ENCODE assay signal across 37 cellular contexts in the genomic region with DNA sequence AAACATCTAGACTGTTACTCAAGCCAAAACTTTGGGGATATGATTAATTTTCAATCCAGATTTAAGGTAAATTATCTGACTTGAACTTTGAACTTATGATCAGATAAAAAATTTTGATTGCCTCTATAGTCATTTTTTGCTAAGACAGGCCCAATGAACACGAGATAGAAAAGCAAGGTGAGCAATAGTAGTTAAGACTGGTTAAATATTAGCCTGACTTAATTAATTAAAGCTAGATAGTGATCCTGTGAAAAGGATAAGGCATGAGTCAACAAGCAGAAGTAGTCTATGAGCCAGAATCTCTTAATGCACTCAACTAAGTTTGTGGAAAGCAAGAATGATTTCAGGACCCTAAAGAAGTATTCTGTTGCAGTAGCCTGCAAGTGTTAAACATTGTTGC.
"Had no signal": no experiment of that assay in that cellular context is flagged by ENCODE, and none has a peak within 500 bp of the region (broad histone marks: within the 10 kb centered on the region; RNA-seq: fewer than 3 reads in every experiment).

No MANE protein-coding gene starts in this region.

- H3K9me3 Mint-ChIP-seq: activated B cell treated with CpG ODN at 0.5 μM for 24 hours; activated CD4-positive, alpha-beta memory T cell treated with anti-CD3 and anti-CD28 coated beads, Interleukin-2, amount 10 ng/mL, durations not matched to agents 7 days and 5 days; activated CD4-positive, alpha-beta T cell treated with anti-CD3 and anti-CD28 coated beads, Interleukin-2, amount 10 ng/mL, durations not matched to agents 24 days and 14 days; activated naive CD4-positive, alpha-beta T cell treated with anti-CD3 and anti-CD28 coated beads for 36 hours; activated naive CD4-positive, alpha-beta T cell treated with anti-CD3 and anti-CD28 coated beads, Interleukin-2, amount 50 U/mL, for 72 hours; activated naive CD8-positive, alpha-beta T cell treated with anti-CD3 and anti-CD28 coated beads for 36 hours; activated T-cell treated with anti-CD3 and anti-CD28 coated beads, Interleukin-2, amount 50 U/mL, for 24 hours; activated T-helper 2 cell treated with anti-CD3 and anti-CD28 coated beads, Interferon-gamma antibody, Interleukin-2, Interleukin-4, amounts not matched to agents 10 μg/mL and 5 μg/mL and 100 μg/mL, durations not matched to agents 14 hours and 24 hours and 36 hours; brain; central memory CD8-positive, alpha-beta T cell; T-helper 1 cell treated with Interleukin-12 subunit alpha and Interleukin-12 subunit beta and Interleukin-4 antibody, amounts not matched to agents 30 μg/mL and 1 μg/mL, for 36 hours; T-helper 2 cell treated with Interferon-gamma antibody and Interleukin-4, amounts not matched to agents 5 μg/mL and 100 μg/mL, for 36 hours had no signal

- FAIRE-seq: bronchial epithelial cell, TTC549 had no signal

- H3K36me3 ChIP-seq: adrenal gland, cardiac muscle cell had no signal

- H3K27me3 Mint-ChIP-seq: brain had no signal

- H3K27ac Mint-ChIP-seq: activated B cell treated with CpG ODN at 0.5 μM for 24 hours; activated CD4-positive, alpha-beta memory T cell treated with anti-CD3 and anti-CD28 coated beads, Interleukin-2, amount 10 ng/mL, durations not matched to agents 7 days and 5 days; activated CD4-positive, alpha-beta T cell treated with anti-CD3 and anti-CD28 coated beads, Interleukin-2, amount 10 ng/mL, durations not matched to agents 24 days and 14 days; activated CD8-positive, alpha-beta memory T cell treated with anti-CD3 and anti-CD28 coated beads, Interleukin-2, amount 10 ng/mL, durations not matched to agents 7 days and 5 days; activated CD8-positive, alpha-beta T cell treated with anti-CD3 and anti-CD28 coated beads, Interleukin-2, amount 10 ng/mL, durations not matched to agents 7 days and 5 days; activated naive CD4-positive, alpha-beta T cell treated with anti-CD3 and anti-CD28 coated beads for 36 hours; activated naive CD4-positive, alpha-beta T cell treated with anti-CD3 and anti-CD28 coated beads, Interleukin-2, amount 50 U/mL, for 72 hours; activated naive CD8-positive, alpha-beta T cell treated with anti-CD3 and anti-CD28 coated beads for 36 hours; activated T-cell treated with anti-CD3 and anti-CD28 coated beads, Interleukin-2, amount 50 U/mL, for 24 hours; activated T-helper 2 cell treated with anti-CD3 and anti-CD28 coated beads, Interferon-gamma antibody, Interleukin-2, Interleukin-4, amounts not matched to agents 10 μg/mL and 5 μg/mL and 100 μg/mL, durations not matched to agents 14 hours and 24 hours and 36 hours; brain; T-helper 1 cell treated with Interleukin-12 subunit alpha and Interleukin-12 subunit beta and Interleukin-4 antibody, amounts not matched to agents 30 μg/mL and 1 μg/mL, for 36 hours; T-helper 2 cell treated with Interferon-gamma antibody and Interleukin-4, amounts not matched to agents 5 μg/mL and 100 μg/mL, for 36 hours had no signal

- H3K4me1 ChIP-seq: adrenal gland had no signal

- ATAC-seq: activated CD8-positive, alpha-beta memory T cell treated with anti-CD3 and anti-CD28 coated beads, Interleukin-2, amount 10 ng/mL, durations not matched to agents 7 days and 5 days; activated CD8-positive, alpha-beta T cell treated with anti-CD3 and anti-CD28 coated beads, Interleukin-2, amount 10 ng/mL, durations not matched to agents 7 days and 5 days; activated naive CD4-positive, alpha-beta T cell treated with anti-CD3 and anti-CD28 coated beads, Interleukin-2, amount 50 U/mL, for 72 hours had no signal

- H3K4me3 Mint-ChIP-seq: activated B cell treated with CpG ODN at 0.5 μM for 24 hours; activated CD4-positive, alpha-beta memory T cell treated with anti-CD3 and anti-CD28 coated beads, Interleukin-2, amount 10 ng/mL, durations not matched to agents 7 days and 5 days; activated CD4-positive, alpha-beta T cell treated with anti-CD3 and anti-CD28 coated beads, Interleukin-2, amount 10 ng/mL, durations not matched to agents 24 days and 14 days; activated CD8-positive, alpha-beta memory T cell treated with anti-CD3 and anti-CD28 coated beads, Interleukin-2, amount 10 ng/mL, durations not matched to agents 7 days and 5 days; activated CD8-positive, alpha-beta T cell treated with anti-CD3 and anti-CD28 coated beads, Interleukin-2, amount 10 ng/mL, durations not matched to agents 7 days and 5 days; activated naive CD4-positive, alpha-beta T cell treated with anti-CD3 and anti-CD28 coated beads for 36 hours; activated naive CD8-positive, alpha-beta T cell treated with anti-CD3 and anti-CD28 coated beads for 36 hours; activated T-cell treated with anti-CD3 and anti-CD28 coated beads, Interleukin-2, amount 50 U/mL, for 24 hours; brain; central memory CD8-positive, alpha-beta T cell; T-helper 1 cell treated with Interleukin-12 subunit alpha and Interleukin-12 subunit beta and Interleukin-4 antibody, amounts not matched to agents 30 μg/mL and 1 μg/mL, for 36 hours; T-helper 2 cell treated with Interferon-gamma antibody and Interleukin-4, amounts not matched to agents 5 μg/mL and 100 μg/mL, for 36 hours had no signal

- H3K27me3 ChIP-seq: adrenal gland, cardiac muscle cell had no signal

- H3K4me1 Mint-ChIP-seq: activated B cell treated with CpG ODN at 0.5 μM for 24 hours; activated CD4-positive, alpha-beta memory T cell treated with anti-CD3 and anti-CD28 coated beads, Interleukin-2, amount 10 ng/mL, durations not matched to agents 7 days and 5 days; activated CD4-positive, alpha-beta T cell treated with anti-CD3 and anti-CD28 coated beads, Interleukin-2, amount 10 ng/mL, durations not matched to agents 24 days and 14 days; activated CD8-positive, alpha-beta memory T cell treated with anti-CD3 and anti-CD28 coated beads, Interleukin-2, amount 10 ng/mL, durations not matched to agents 7 days and 5 days; activated naive CD8-positive, alpha-beta T cell treated with anti-CD3 and anti-CD28 coated beads for 36 hours; central memory CD8-positive, alpha-beta T cell had no signal

- DNase-seq: activated B cell treated with CpG ODN at 0.5 μM for 24 hours; activated CD4-positive, alpha-beta memory T cell treated with anti-CD3 and anti-CD28 coated beads, Interleukin-2, amount 10 ng/mL, durations not matched to agents 7 days and 5 days; activated CD4-positive, alpha-beta T cell treated with anti-CD3 and anti-CD28 coated beads for 4 hours; activated CD4-positive, alpha-beta T cell treated with anti-CD3 and anti-CD28 coated beads, Interleukin-2, amount 10 ng/mL, durations not matched to agents 24 days and 14 days; activated CD4-positive, alpha-beta T cell treated with anti-CD3 and anti-CD28 coated beads, Interleukin-2, amount 50 U/mL, for 1 hour; activated CD4-positive, alpha-beta T cell treated with anti-CD3 and anti-CD28 coated beads, Interleukin-2, amount 50 U/mL, for 48 hours; activated CD4-positive, CD25-positive, alpha-beta regulatory T cell treated with anti-CD3 and anti-CD28 coated beads, Interleukin-2, amount 50 U/mL, for 72 hours; activated CD8-positive, alpha-beta memory T cell treated with anti-CD3 and anti-CD28 coated beads for 24 hours; activated CD8-positive, alpha-beta memory T cell treated with anti-CD3 and anti-CD28 coated beads, Interleukin-2, amount 10 ng/mL, durations not matched to agents 7 days and 5 days; activated CD8-positive, alpha-beta memory T cell treated with anti-CD3 and anti-CD28 coated beads, Interleukin-2, amount 50 U/mL, for 48 hours; activated CD8-positive, alpha-beta T cell treated with anti-CD3 and anti-CD28 coated beads, Interleukin-2, amount 10 ng/mL, durations not matched to agents 7 days and 5 days; activated effector memory CD4-positive, alpha-beta T cell treated with Interleukin-2 at 50 U/mL for 16 hours; activated gamma-delta T cell; activated naive CD4-positive, alpha-beta T cell treated with anti-CD3 and anti-CD28 coated beads for 36 hours; activated naive CD4-positive, alpha-beta T cell treated with anti-CD3 and anti-CD28 coated beads, Interleukin-2, amount 50 U/mL, for 16 hours; activated naive CD8-positive, alpha-beta T cell treated with anti-CD3 and anti-CD28 coated beads for 36 hours; activated T-cell treated with anti-CD3 and anti-CD28 coated beads, Interleukin-2, amount 50 U/mL, for 24 hours; activated T-cell treated with anti-CD3 and anti-CD28 coated beads, Interleukin-2, amount 50 U/mL, for 48 hours; adrenal gland; amniotic stem cell; aorta; caudate nucleus; cerebellar nuclear complex; SW 1271; T-helper 1 cell; T-helper 2 cell; T-helper 9 cell had no signal

- H3K27ac ChIP-seq: adrenal gland, cardiac muscle cell, VCaP had no signal

- H3K9me3 ChIP-seq: adrenal gland had no signal

- H3K4me3 ChIP-seq: adrenal gland, cardiac muscle cell had no signal

- H3K36me3 Mint-ChIP-seq: activated CD8-positive, alpha-beta memory T cell treated with anti-CD3 and anti-CD28 coated beads, Interleukin-2, amount 10 ng/mL, durations not matched to agents 7 days and 5 days; activated naive CD4-positive, alpha-beta T cell treated with anti-CD3 and anti-CD28 coated beads, Interleukin-2, amount 50 U/mL, for 72 hours; activated naive CD8-positive, alpha-beta T cell treated with anti-CD3 and anti-CD28 coated beads for 36 hours; brain had no signal
